Comparison of ENCODE assay signal across 1 cellular context in genomic region chr7:108802639-108803038, GRCh38.
TF ChIP-seq lines count a peak whose summit lies in the region.

No MANE protein-coding gene starts in this region.

TF ChIP-seq in GM23338, 12 proteins besides CTCF, POLR2A, EP300 and RAD21 (continued from another document):
- no peak for TF ChIP-seq REST (IDR thresholded peaks at IDR 0.05; ENCODE audit: unreplicated experiment)
- TF ChIP-seq STAT1 (IDR thresholded peaks at IDR 0.05; ENCODE audit: unreplicated experiment), result no peak
- no peak for TF ChIP-seq POLR2AphosphoS5 (IDR thresholded peaks at IDR 0.05; ENCODE audit: low read depth)
- TF ChIP-seq EZH2 (IDR thresholded peaks at IDR 0.05; ENCODE audit: low read depth, unreplicated experiment), result no peak
- no peak for TF ChIP-seq ZNF462 (CRISPR knock-in tag; IDR thresholded peaks at IDR 0.05)
- TF ChIP-seq ZNF114 (CRISPR knock-in tag; IDR thresholded peaks at IDR 0.05), result no peak
- no peak for TF ChIP-seq JUNB (IDR thresholded peaks at IDR 0.05; ENCODE audit: unreplicated experiment)
- no peak for TF ChIP-seq NANOG (IDR thresholded peaks at IDR 0.05; ENCODE audit: borderline replicate concordance)
- TF ChIP-seq CREB1 (CRISPR knock-in tag; IDR thresholded peaks at IDR 0.05; ENCODE audit: low read depth), result no peak
